In the genomic region with DNA sequence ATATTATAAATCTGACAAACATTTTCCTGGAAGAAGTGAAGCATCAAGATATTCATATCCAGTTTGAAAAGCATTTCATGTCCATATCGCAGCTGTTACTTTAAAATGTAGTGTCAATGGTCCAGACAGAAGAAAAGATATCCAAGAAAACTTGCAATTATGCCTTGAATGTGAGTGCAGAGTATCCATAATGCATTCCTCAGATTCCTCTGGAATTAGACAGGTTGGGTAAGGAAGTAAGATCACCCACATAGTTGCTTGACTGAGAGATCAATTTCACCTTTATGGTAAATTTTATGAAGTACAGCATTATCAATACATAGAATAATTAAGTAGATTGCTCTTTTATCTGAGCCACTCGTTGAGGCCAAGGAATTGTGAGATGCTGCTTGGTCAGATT, we compare ENCODE assay signal across 17 cellular contexts.
DNase-seq lines count a peak whose midpoint lies in the region; ATAC-seq, FAIRE-seq and TF ChIP-seq lines count a peak whose summit lies in the region.
"Had no signal": no experiment of that assay in that cellular context is flagged by ENCODE, and none has a peak within 500 bp of the region (broad histone marks: within the 10 kb centered on the region; RNA-seq: fewer than 3 reads in every experiment).

No MANE protein-coding gene starts in this region.

- H3K27ac ChIP-seq in PC-3 (ENCODE audit: low read length): no peak overlapping the region
- H3K27ac ChIP-seq in H1 (ENCODE audit: low read depth, low read length): no peak overlapping the region
- H3K27ac ChIP-seq in mesendoderm (ENCODE audit: low read depth, low read length): no peak overlapping the region
- no peak overlapping the region for H3K27ac ChIP-seq in CD4-positive, alpha-beta memory T cell (ENCODE audit: low read depth, low read length)
- no peak overlapping the region for H3K27ac ChIP-seq in neuronal stem cell (replicated peaks; ENCODE audit: low read length)
- H3K27ac ChIP-seq in hepatocyte: no peak overlapping the region
- H3K27ac ChIP-seq: SJSA1 had no signal

- DNase-seq in H54 (ENCODE audit: insufficient read length, low spot score): no peak
- peak; percentile 3 for DNase-seq in PC-3
- no peak for DNase-seq in H1 (ENCODE audit: low read depth in 1 of 2, low spot score in 2 of 2)
- DNase-seq in mesendoderm: peak; percentile 24
- DNase-seq in CD4-positive, alpha-beta memory T cell: no peak
- no peak for DNase-seq in GM13977 (ENCODE audit: low spot score)
- no peak for DNase-seq in neuronal stem cell (ENCODE audit: low spot score)
- no peak for DNase-seq in hepatocyte (ENCODE audit: low spot score)
- DNase-seq: AML-193, COR-L47, DMS153, EL, KBM-7, NCI-H1436 treated with DMSO at 0.1 percent for 48 hours, NCI-H524 had no signal

- H2BK120ac ChIP-seq in H1 (replicated peaks; ENCODE audit: low read depth, low read length) (no peak overlapping the region), mesendoderm (ENCODE audit: low read depth, low read length) (no peak overlapping the region), neuronal stem cell (ENCODE audit: low read depth, low read length) (no peak overlapping the region)

- H2BK5ac ChIP-seq in H1 (ENCODE audit: low read depth, low read length) (no peak overlapping the region), mesendoderm (ENCODE audit: low read length) (no peak overlapping the region), neuronal stem cell (ENCODE audit: low read length) (no peak overlapping the region)

- H4K91ac ChIP-seq in H1 (replicated peaks; ENCODE audit: insufficient read length, low read length) (no peak overlapping the region), neuronal stem cell (ENCODE audit: low read depth, low read length, poor library complexity) (no peak overlapping the region)

- no peak overlapping the region for H2BK15ac ChIP-seq in H1 (ENCODE audit: low read length)
- no peak overlapping the region for H2BK15ac ChIP-seq in mesendoderm (replicated peaks; ENCODE audit: low read depth)
- H2BK15ac ChIP-seq in neuronal stem cell (ENCODE audit: low read length): no peak overlapping the region

- no peak overlapping the region for H3K4ac ChIP-seq in H1 (replicated peaks; ENCODE audit: insufficient read length, low read depth, low read length)
- no peak overlapping the region for H3K4ac ChIP-seq in mesendoderm (ENCODE audit: low read depth, low read length)
- no peak overlapping the region for H3K4ac ChIP-seq in neuronal stem cell (ENCODE audit: low read length)

- H3F3A ChIP-seq in PC-3 (ENCODE audit: low read length, unreplicated experiment): no peaks in the 10 kb centered on the region

- no peak for TF ChIP-seq RAD21 in H1 (IDR thresholded peaks at IDR 0.05 in 1 of 2, conservative IDR thresholded peaks at IDR 0.05 in 1 of 2; ENCODE audit: low read depth in 2 of 2, low read length in 2 of 2)

- no peak overlapping the region for H3K4me2 ChIP-seq in PC-3 (ENCODE audit: low read length)
- no peak overlapping the region for H3K4me2 ChIP-seq in H1 (ENCODE audit: insufficient read depth in 1 of 2, low read depth in 2 of 2, low read length in 2 of 2)
- H3K4me2 ChIP-seq in mesendoderm (ENCODE audit: low read length): no peak overlapping the region
- no peak overlapping the region for H3K4me2 ChIP-seq in neuronal stem cell (ENCODE audit: insufficient read depth, low read length, poor library complexity, severe bottlenecking)
- no peak overlapping the region for H3K4me2 ChIP-seq in hepatocyte

- H4K5ac ChIP-seq in H1 (ENCODE audit: insufficient read length, low read depth, low read length) (no peak overlapping the region), mesendoderm (ENCODE audit: low read length) (no peak overlapping the region)

- H3K36me3 ChIP-seq in PC-3 (ENCODE audit: low read depth, low read length) (no peaks in the 10 kb centered on the region), H1 (ENCODE audit: control insufficient read depth in 2 of 4, insufficient read depth in 4 of 4, low read length in 3 of 4) (no peaks in the 10 kb centered on the region), mesendoderm (ENCODE audit: control insufficient read depth, insufficient read depth, low read length) (no peaks in the 10 kb centered on the region), neuronal stem cell (replicated peaks in 1 of 2; ENCODE audit: control insufficient read depth in 2 of 2, insufficient read depth in 2 of 2, low read length in 2 of 2) (no peaks in the 10 kb centered on the region), hepatocyte (replicated peaks; ENCODE audit: insufficient read depth, low read depth) (no peaks in the 10 kb centered on the region)
- H3K36me3 ChIP-seq in CD4-positive, alpha-beta memory T cell (ENCODE audit: insufficient read depth, low read length): no peaks in the 10 kb centered on the region
- H3K36me3 ChIP-seq: SJSA1 had no signal

- no peak overlapping the region for H3K4me3 ChIP-seq in PC-3 (ENCODE audit: low read length)
- H3K4me3 ChIP-seq in H1 (ENCODE audit: extremely low read depth in 1 of 4, insufficient read depth in 2 of 4, low read depth in 3 of 4, low read length in 4 of 4): no peak overlapping the region
- H3K4me3 ChIP-seq in mesendoderm (ENCODE audit: low read length): no peak overlapping the region
- no peak overlapping the region for H3K4me3 ChIP-seq in CD4-positive, alpha-beta memory T cell (ENCODE audit: low read length in 2 of 2)
- H3K4me3 ChIP-seq in neuronal stem cell (ENCODE audit: low read length in 2 of 2): no peak overlapping the region
- no peak overlapping the region for H3K4me3 ChIP-seq in hepatocyte
- H3K4me3 ChIP-seq: SJSA1 had no signal

- TF ChIP-seq POLR2A in H54 (IDR thresholded peaks at IDR 0.05; ENCODE audit: low read depth, low read length): no peak
- TF ChIP-seq POLR2A in H1 (IDR thresholded peaks at IDR 0.05; ENCODE audit: control extremely low read depth in 1 of 2, low read depth in 2 of 2, low read length in 2 of 2): no peak

- H3K79me2 ChIP-seq in PC-3 (ENCODE audit: low read length): no peaks in the 10 kb centered on the region
- H3K79me2 ChIP-seq in H1 (ENCODE audit: control insufficient read depth in 1 of 2, insufficient read depth in 2 of 2, low read length in 2 of 2): no peaks in the 10 kb centered on the region
- H3K79me2 ChIP-seq in mesendoderm (ENCODE audit: control insufficient read depth, insufficient read depth, low read length): no peaks in the 10 kb centered on the region
- H3K79me2 ChIP-seq in hepatocyte: no peaks in the 10 kb centered on the region

- POLR2A ChIA-PET in PC-3 (lab: Charles Lee; ENCODE audit: unreplicated experiment): no interaction called here
- POLR2A ChIA-PET in H1 (lab: Charles Lee; ENCODE audit: partially characterized antibody): no interaction called here
- POLR2A ChIA-PET in CD4-positive, alpha-beta memory T cell (lab: Charles Lee; ENCODE audit: partially characterized antibody): no interaction called here

- H3K23ac ChIP-seq in H1 (ENCODE audit: insufficient read length): no peak overlapping the region
- H3K23ac ChIP-seq in mesendoderm (ENCODE audit: low read length): no peak overlapping the region
- no peak overlapping the region for H3K23ac ChIP-seq in neuronal stem cell (ENCODE audit: low read depth, low read length, poor library complexity)

- H3K9me2 ChIP-seq in PC-3 (replicated peaks; ENCODE audit: low read length) (no peaks in the 10 kb centered on the region), hepatocyte (replicated peaks; ENCODE audit: insufficient read depth) (no peaks in the 10 kb centered on the region)

- H3K27me3 ChIP-seq in PC-3 (ENCODE audit: low read length) (no peaks in the 10 kb centered on the region), H1 (replicated peaks in 1 of 4; ENCODE audit: control insufficient read depth in 3 of 4, extremely low read depth in 1 of 4, insufficient read depth in 3 of 4, low read length in 3 of 4) (no peaks in the 10 kb centered on the region), mesendoderm (ENCODE audit: insufficient read depth, low read length, poor library complexity) (no peaks in the 10 kb centered on the region), neuronal stem cell (ENCODE audit: control insufficient read depth in 3 of 3, insufficient read depth in 3 of 3, low read depth in 1 of 3, low read length in 3 of 3) (no peaks in the 10 kb centered on the region), hepatocyte (no peaks in the 10 kb centered on the region)
- H3K27me3 ChIP-seq in CD4-positive, alpha-beta memory T cell (ENCODE audit: insufficient read depth, low read length): no peaks in the 10 kb centered on the region
- H3K27me3 ChIP-seq: SJSA1 had no signal

- WGBS in H1 (ENCODE audit: extremely low coverage in 1 of 2, insufficient coverage in 1 of 2, insufficient read length in 1 of 2, insufficient replicate concordance in 2 of 2, low coverage in 1 of 2, low lambda C conversion rate in 2 of 2, missing lambda C conversion rate in 1 of 2), 2 experiments: 90% methylated on average over 2 of the region's 2 CpGs; no CpG with 5 or more reads in 1 of the 2 experiments
- no CpG with 5 or more reads among the region's 2 CpGs for whole genome bisulfite sequencing in mesendoderm (ENCODE audit: extremely low coverage, insufficient coverage, low lambda C conversion rate)
- no CpG with 5 or more reads among the region's 2 CpGs for WGBS in neuronal stem cell (ENCODE audit: extremely low coverage in 2 of 2, insufficient read length in 2 of 2, insufficient replicate concordance in 1 of 2), 2 donors
- 67% methylated on average over 2 of the region's 2 CpGs for WGBS in hepatocyte (ENCODE audit: low lambda C conversion rate, missing lambda C conversion rate)

- FAIRE-seq in H54 (lab: Jason Lieb, UNC): peak; percentile 98
- FAIRE-seq in H1 (lab: Jason Lieb, UNC): no peak

- H3K9ac ChIP-seq in PC-3 (ENCODE audit: low read length): no peak overlapping the region
- no peak overlapping the region for H3K9ac ChIP-seq in H1 (replicated peaks in 1 of 4; ENCODE audit: extremely low read depth in 1 of 4, low read depth in 3 of 4, low read length in 3 of 4)
- H3K9ac ChIP-seq in mesendoderm (ENCODE audit: low read length): no peak overlapping the region
- H3K9ac ChIP-seq in neuronal stem cell (ENCODE audit: low read depth, low read length, poor library complexity): no peak overlapping the region

- no peak overlapping the region for H2AK5ac ChIP-seq in H1 (ENCODE audit: low read depth, low read length)
- H2AK5ac ChIP-seq in mesendoderm (ENCODE audit: low read length): no peak overlapping the region
- H2AK5ac ChIP-seq in neuronal stem cell (ENCODE audit: low read depth, low read length): no peak overlapping the region

- H3K23me2 ChIP-seq in H1 (ENCODE audit: low read depth, low read length): no peaks in the 10 kb centered on the region

- H3K27me3 Mint-ChIP-seq in CD4-positive, alpha-beta memory T cell: no peaks in the 10 kb centered on the region

- H4K8ac ChIP-seq in H1 (ENCODE audit: extremely low read depth, insufficient read depth, low read length) (no peak overlapping the region), mesendoderm (ENCODE audit: low read depth, low read length) (no peak overlapping the region), neuronal stem cell (ENCODE audit: low read depth, low read length) (no peak overlapping the region)

- H3K79me1 ChIP-seq in H1 (ENCODE audit: low read depth, low read length) (no peaks in the 10 kb centered on the region), mesendoderm (ENCODE audit: low read length) (no peaks in the 10 kb centered on the region), neuronal stem cell (ENCODE audit: low read depth, low read length) (no peaks in the 10 kb centered on the region)

- CTCF ChIA-PET in PC-3 (lab: Charles Lee): no interaction called here
- CTCF ChIA-PET in H1 (lab: Charles Lee; ENCODE audit: partially characterized antibody): no interaction called here
- CTCF ChIA-PET in CD4-positive, alpha-beta memory T cell (lab: Charles Lee; ENCODE audit: partially characterized antibody): no interaction called here

- no peak for ATAC-seq in PC-3

- H4K20me1 ChIP-seq in PC-3 (ENCODE audit: low read length) (no peaks in the 10 kb centered on the region), H1 (replicated peaks in 1 of 2; ENCODE audit: control insufficient read depth in 1 of 2, insufficient read depth in 2 of 2, low read length in 2 of 2) (no peaks in the 10 kb centered on the region), hepatocyte (ENCODE audit: insufficient read depth, poor library complexity, severe bottlenecking) (no peaks in the 10 kb centered on the region)

- H3K36me3 Mint-ChIP-seq in CD4-positive, alpha-beta memory T cell: no peaks in the 10 kb centered on the region
- H3K36me3 Mint-ChIP-seq: CD14-positive monocyte had no signal

- H3K18ac ChIP-seq in H1 (ENCODE audit: extremely low read depth, low read length) (no peak overlapping the region), mesendoderm (ENCODE audit: low read length) (no peak overlapping the region), neuronal stem cell (ENCODE audit: low read length) (no peak overlapping the region)

- H3K4me3 Mint-ChIP-seq in CD4-positive, alpha-beta memory T cell: no peak overlapping the region
- H3K4me3 Mint-ChIP-seq: CD14-positive monocyte had no signal

- in situ Hi-C loops in GM13977 (cut with MboI; ENCODE audit: low pct_unique_long_range_greater_than_20kb, low sequenced_read_pairs, unreplicated experiment): no loop called here

- H3K14ac ChIP-seq in H1 (ENCODE audit: insufficient read length) (no peak overlapping the region), neuronal stem cell (ENCODE audit: low read length) (no peak overlapping the region)

- no peak for TF ChIP-seq CTCF in PC-3 (conservative IDR thresholded peaks at IDR 0.05; ENCODE audit: low read depth, low read length)
- no peak for TF ChIP-seq CTCF in H1 (IDR thresholded peaks at IDR 0.05; ENCODE audit: control extremely low read depth in 1 of 3, insufficient read depth in 1 of 3, low read depth in 1 of 3, low read length in 3 of 3)
- no peak for TF ChIP-seq CTCF in GM13977 (IDR thresholded peaks at IDR 0.05; ENCODE audit: extremely low read depth, insufficient read depth, missing control alignments)
- TF ChIP-seq CTCF in hepatocyte (IDR thresholded peaks at IDR 0.05; ENCODE audit: poor library complexity): no peak

- no peaks in the 10 kb centered on the region for H3K4me1 Mint-ChIP-seq in CD4-positive, alpha-beta memory T cell
- H3K4me1 Mint-ChIP-seq: CD14-positive monocyte had no signal

- no peak for TF ChIP-seq EP300 in H1 (IDR thresholded peaks at IDR 0.05; ENCODE audit: borderline replicate concordance in 1 of 2, low read depth in 2 of 2, low read length in 2 of 2)

- intact Hi-C loops in PC-3 (cut with micrococcal nuclease): no loop called here
- intact Hi-C loops in CD4-positive, alpha-beta memory T cell (cut with micrococcal nuclease): no loop called here

- H3K9me3 ChIP-seq in PC-3 (ENCODE audit: low read length): no peaks in the 10 kb centered on the region
- no peaks in the 10 kb centered on the region for H3K9me3 ChIP-seq in H1 (ENCODE audit: insufficient read depth in 2 of 2, low read depth in 1 of 2, low read length in 1 of 2)
- no peaks in the 10 kb centered on the region for H3K9me3 ChIP-seq in CD4-positive, alpha-beta memory T cell (ENCODE audit: control insufficient read depth in 1 of 2, low read length in 2 of 2)
- no peaks in the 10 kb centered on the region for H3K9me3 ChIP-seq in neuronal stem cell (replicated peaks in 1 of 2; ENCODE audit: control insufficient read depth in 2 of 2, insufficient read depth in 1 of 2, low read depth in 1 of 2, low read length in 2 of 2)
- H3K9me3 ChIP-seq in hepatocyte (ENCODE audit: low read depth): no peaks in the 10 kb centered on the region
- H3K9me3 ChIP-seq: SJSA1 had no signal

- no peak overlapping the region for H3K27ac Mint-ChIP-seq in CD4-positive, alpha-beta memory T cell
- H3K27ac Mint-ChIP-seq: CD14-positive monocyte had no signal

- H3K56ac ChIP-seq in H1 (replicated peaks; ENCODE audit: insufficient read length, low read depth, low read length) (no peak overlapping the region), mesendoderm (ENCODE audit: low read length) (no peak overlapping the region)

- no peak overlapping the region for H2BK20ac ChIP-seq in H1 (ENCODE audit: low read length)

- H2AFZ ChIP-seq in PC-3 (ENCODE audit: low read length): no peak overlapping the region
- no peak overlapping the region for H2AFZ ChIP-seq in H1 (ENCODE audit: low read length)
- no peak overlapping the region for H2AFZ ChIP-seq in neuronal stem cell (ENCODE audit: low read length)
- H2AFZ ChIP-seq in hepatocyte: no peak overlapping the region

- H3K9me3 Mint-ChIP-seq in CD4-positive, alpha-beta memory T cell: peaks cover 0 to 6% (median 4%) of the 10 kb centered on the region in 8 donors

- H2BK12ac ChIP-seq in H1 (ENCODE audit: low read depth, low read length) (no peak overlapping the region), neuronal stem cell (ENCODE audit: low read length) (no peak overlapping the region)

- BruUV-seq in PC-3 (replicated peaks; lab: Mats Ljungman, UMichigan): no TSS peak

- H3K4me1 ChIP-seq in PC-3 (ENCODE audit: insufficient read depth, low read length) (no peaks in the 10 kb centered on the region), H1 (replicated peaks in 1 of 4; ENCODE audit: control insufficient read depth in 3 of 4, insufficient read depth in 4 of 4, low read length in 3 of 4) (no peaks in the 10 kb centered on the region), mesendoderm (ENCODE audit: control insufficient read depth, low read depth, low read length) (no peaks in the 10 kb centered on the region), neuronal stem cell (ENCODE audit: control insufficient read depth in 2 of 2, insufficient read depth in 1 of 2, low read depth in 1 of 2, low read length in 2 of 2) (no peaks in the 10 kb centered on the region), hepatocyte (ENCODE audit: insufficient read depth) (no peaks in the 10 kb centered on the region)
- no peaks in the 10 kb centered on the region for H3K4me1 ChIP-seq in CD4-positive, alpha-beta memory T cell (ENCODE audit: insufficient read depth, low read length)
- H3K4me1 ChIP-seq: SJSA1 had no signal

Comparison
In these comparisons a context has a peak if more than half of its experiments do, and no peak if none do; other contexts are left out.
1. DNase-seq: peak in PC-3 (single experiment) and mesendoderm (single experiment); none in H54 (single experiment), H1 (0 of 2), CD4-positive, alpha-beta memory T cell (0 of 5), GM13977 (single experiment), neuronal stem cell (single experiment) and hepatocyte (single experiment).